17 cellular contexts compared by ENCODE assay signal in genomic region chr16:30664616-30665109, GRCh38. TPM values are rescaled to one million over a fixed set of nuclear protein-coding genes. Genes with fewer than 3 reads are reported as not detected.
DNase-seq lines count a peak whose midpoint lies in the region; ATAC-seq and TF ChIP-seq lines count a peak whose summit lies in the region.
"Had no signal": no experiment of that assay in that cellular context is flagged by ENCODE, and none has a peak within 500 bp of the region (broad histone marks: within the 10 kb centered on the region; RNA-seq: fewer than 3 reads in every experiment).

No MANE protein-coding gene starts in this region.

- H3K27ac ChIP-seq in OCI-LY3 (ENCODE audit: low read length) (no peak overlapping the region), A673 (ENCODE audit: low read depth, low read length, poor library complexity, severe bottlenecking) (no peak overlapping the region)
- H3K27ac ChIP-seq: 22Rv1, KMS-11, Peyer's patch had no signal

- peaks cover 73% of the 10 kb centered on the region for H3K36me3 Mint-ChIP-seq in activated CD4-positive, alpha-beta T cell treated with anti-CD3 and anti-CD28 coated beads, Interleukin-2, amount 10 ng/mL, durations not matched to agents 24 days and 14 days (ENCODE audit: low read depth)
- H3K36me3 Mint-ChIP-seq in stimulated activated memory B cell treated with anti-CD40 and anti-IgM and Interleukin-4, amounts not matched to agents 10 μg/mL and 1 μg/mL and 100 μg/mL, for 72 hours = peaks cover 84% of the 10 kb centered on the region

- POLR2A ChIA-PET in A673 (lab: Charles Lee; ENCODE audit: low non-redundant PET) = no interaction called here

- H3K4me3 ChIP-seq in OCI-LY3 (ENCODE audit: low read length) = no peak overlapping the region
- no peak overlapping the region for H3K4me3 ChIP-seq in A673 (ENCODE audit: low read depth, low read length, poor library complexity, severe bottlenecking)
- H3K4me3 ChIP-seq: GM23338, Peyer's patch had no signal

- CTCF ChIA-PET in A673 (lab: Charles Lee) = no interaction called here

- H3K9ac ChIP-seq in OCI-LY3 (ENCODE audit: low read length) = no peak overlapping the region
- H3K9ac ChIP-seq: KMS-11 had no signal

- H4K20me1 ChIP-seq in OCI-LY3 (ENCODE audit: insufficient read depth, low read length) = peaks cover 60% of the 10 kb centered on the region

- no peaks in the 10 kb centered on the region for H3K27me3 Mint-ChIP-seq in activated CD4-positive, alpha-beta T cell treated with anti-CD3 and anti-CD28 coated beads, Interleukin-2, amount 10 ng/mL, durations not matched to agents 24 days and 14 days
- no peaks in the 10 kb centered on the region for H3K27me3 Mint-ChIP-seq in stimulated activated memory B cell treated with anti-CD40 and anti-IgM and Interleukin-4, amounts not matched to agents 10 μg/mL and 1 μg/mL and 100 μg/mL, for 72 hours
- H3K27me3 Mint-ChIP-seq: B cell had no signal

- H3K4me2 ChIP-seq in OCI-LY3 (ENCODE audit: low read length) = 0 out of 2 replicates have a peak overlapping the region, but pooled peaks have one; percentile 11
- H3K4me2 ChIP-seq: GM23338, KMS-11 had no signal

- H3K27me3 ChIP-seq in OCI-LY3 (ENCODE audit: low read depth, low read length) = no peaks in the 10 kb centered on the region
- no peaks in the 10 kb centered on the region for H3K27me3 ChIP-seq in A673 (replicated peaks; ENCODE audit: insufficient read depth, low read depth, low read length, poor library complexity)
- H3K27me3 ChIP-seq: Peyer's patch had no signal

- no peak overlapping the region for H3K4me3 Mint-ChIP-seq in activated CD4-positive, alpha-beta T cell treated with anti-CD3 and anti-CD28 coated beads, Interleukin-2, amount 10 ng/mL, durations not matched to agents 24 days and 14 days
- H3K4me3 Mint-ChIP-seq in stimulated activated memory B cell treated with anti-CD40 and anti-IgM and Interleukin-4, amounts not matched to agents 10 μg/mL and 1 μg/mL and 100 μg/mL, for 72 hours = no peak overlapping the region
- H3K4me3 Mint-ChIP-seq: B cell, GM23338 had no signal

- intact Hi-C loops in activated CD4-positive, alpha-beta T cell treated with anti-CD3 and anti-CD28 coated beads, Interleukin-2, amount 10 ng/mL, durations not matched to agents 24 days and 14 days (cut with micrococcal nuclease) = no loop called here
- intact Hi-C loops in A673 (cut with micrococcal nuclease; ENCODE audit: unreplicated experiment) = no loop called here

- H3K36me3 ChIP-seq in OCI-LY3 (replicated peaks; ENCODE audit: low read depth, low read length) (peaks cover 81% of the 10 kb centered on the region), A673 (ENCODE audit: insufficient read depth, low read length, poor library complexity, severe bottlenecking) (peaks cover 78% of the 10 kb centered on the region)

- no peak overlapping the region for H2AFZ ChIP-seq in OCI-LY3 (ENCODE audit: low read depth, low read length)
- H2AFZ ChIP-seq: GM23338 had no signal

- no peaks in the 10 kb centered on the region for H3K9me3 Mint-ChIP-seq in activated CD4-positive, alpha-beta T cell treated with anti-CD3 and anti-CD28 coated beads, Interleukin-2, amount 10 ng/mL, durations not matched to agents 24 days and 14 days
- H3K9me3 Mint-ChIP-seq in stimulated activated memory B cell treated with anti-CD40 and anti-IgM and Interleukin-4, amounts not matched to agents 10 μg/mL and 1 μg/mL and 100 μg/mL, for 72 hours = no peaks in the 10 kb centered on the region
- H3K9me3 Mint-ChIP-seq: GM23338 had no signal

- H3K4me1 Mint-ChIP-seq in activated CD4-positive, alpha-beta T cell treated with anti-CD3 and anti-CD28 coated beads, Interleukin-2, amount 10 ng/mL, durations not matched to agents 24 days and 14 days = peaks cover 29% of the 10 kb centered on the region
- H3K4me1 Mint-ChIP-seq in stimulated activated memory B cell treated with anti-CD40 and anti-IgM and Interleukin-4, amounts not matched to agents 10 μg/mL and 1 μg/mL and 100 μg/mL, for 72 hours = peaks cover 45% of the 10 kb centered on the region

- H3K4me1 ChIP-seq in OCI-LY3 (ENCODE audit: low read length) = peaks cover 31% of the 10 kb centered on the region
- H3K4me1 ChIP-seq in A673 (ENCODE audit: insufficient read depth, low read length, poor library complexity, severe bottlenecking) = peaks cover 12% of the 10 kb centered on the region

- DNase-seq in activated CD4-positive, alpha-beta T cell treated with anti-CD3 and anti-CD28 coated beads, Interleukin-2, amount 10 ng/mL, durations not matched to agents 24 days and 14 days = no peak
- no peak for DNase-seq in activated CD4-positive, alpha-beta T cell treated with anti-CD3 and anti-CD28 coated beads for 4 hours
- DNase-seq in epidermal melanocyte (ENCODE audit: insufficient read length, low spot score) = peak; percentile 8
- no peak for DNase-seq in A673 (ENCODE audit: low spot score)
- DNase-seq: DMS153, GDM1, MV-4-11, NCI-H1694 treated with DMSO at 0.1 percent for 48 hours, Peyer's patch had no signal

- TF ChIP-seq CTCF in OCI-LY3 (IDR thresholded peaks at IDR 0.05; ENCODE audit: low read depth, low read length) (no peak), A673 (conservative IDR thresholded peaks at IDR 0.05; ENCODE audit: low read depth, low read length) (no peak)

- H3K27ac Mint-ChIP-seq in activated CD4-positive, alpha-beta T cell treated with anti-CD3 and anti-CD28 coated beads, Interleukin-2, amount 10 ng/mL, durations not matched to agents 24 days and 14 days = peak overlapping the region; percentile 45
- peak overlapping the region; percentile 30 for H3K27ac Mint-ChIP-seq in stimulated activated memory B cell treated with anti-CD40 and anti-IgM and Interleukin-4, amounts not matched to agents 10 μg/mL and 1 μg/mL and 100 μg/mL, for 72 hours
- H3K27ac Mint-ChIP-seq: B cell, GM23338 had no signal

- peaks cover 69% of the 10 kb centered on the region for H3K79me2 ChIP-seq in OCI-LY3 (ENCODE audit: low read length)

- no peaks in the 10 kb centered on the region for H3K9me3 ChIP-seq in OCI-LY3 (ENCODE audit: insufficient read depth, low read length)
- H3K9me3 ChIP-seq in A673 (ENCODE audit: low read depth, low read length, poor library complexity, severe bottlenecking) = no peaks in the 10 kb centered on the region
- H3K9me3 ChIP-seq: Peyer's patch had no signal

- ATAC-seq in stimulated activated memory B cell treated with anti-CD40 and anti-IgM and Interleukin-4, amounts not matched to agents 10 μg/mL and 1 μg/mL and 100 μg/mL, for 72 hours = no peak
- ATAC-seq in SK-N-SH treated with all-trans-retinoic acid at 6 μM for 48 hours = no peak
- ATAC-seq in HG03095 (IDR thresholded peaks at IDR 0.05; ENCODE audit: unreplicated experiment) = no peak
- ATAC-seq: GM23338 had no signal

- no TSS peak for BruUV-seq in A673 (replicated peaks; lab: Mats Ljungman, UMichigan)

TF ChIP-seq in SK-N-SH treated with all-trans-retinoic acid at 6 μM for 48 hours, 23 proteins besides CTCF, POLR2A, EP300 and RAD21 (continues in another document):
- no peak for TF ChIP-seq RARB (CRISPR knock-in tag; IDR thresholded peaks at IDR 0.05)
- no peak for TF ChIP-seq CREB5 (CRISPR knock-in tag; IDR thresholded peaks at IDR 0.05; ENCODE audit: low read depth)
- no peak for TF ChIP-seq GLIS3 (CRISPR knock-in tag; IDR thresholded peaks at IDR 0.05)
- TF ChIP-seq ARNTL (CRISPR knock-in tag; IDR thresholded peaks at IDR 0.05; ENCODE audit: borderline replicate concordance, low read depth) = no peak
- no peak for TF ChIP-seq SNAI2 (CRISPR knock-in tag; IDR thresholded peaks at IDR 0.05)
- TF ChIP-seq ZNF565 (CRISPR knock-in tag; conservative IDR thresholded peaks at IDR 0.05; ENCODE audit: low read depth) = no peak
- TF ChIP-seq PPARA (CRISPR knock-in tag; IDR thresholded peaks at IDR 0.05; ENCODE audit: borderline replicate concordance) = no peak
- TF ChIP-seq ZNF8 (CRISPR knock-in tag; IDR thresholded peaks at IDR 0.05) = no peak
- no peak for TF ChIP-seq TOX (CRISPR knock-in tag; IDR thresholded peaks at IDR 0.05; ENCODE audit: borderline replicate concordance)
- no peak for TF ChIP-seq PATZ1 (CRISPR knock-in tag; IDR thresholded peaks at IDR 0.05; ENCODE audit: borderline replicate concordance)
- TF ChIP-seq ZFP3 (CRISPR knock-in tag; IDR thresholded peaks at IDR 0.05) = no peak

RNA-seq across cellular contexts. Expression of gene FBRS, which starts 6.4 kb away (rescaled TPM):
- total RNA-seq in activated CD4-positive, alpha-beta T cell treated with anti-CD3 and anti-CD28 coated beads, Interleukin-2, amount 10 ng/mL, durations not matched to agents 24 days and 14 days = 121 and 124 TPM in 2 replicates
- 71.2 and 79.9 TPM in 2 replicates for total RNA-seq in A673 (2021)

RNA-seq across cellular contexts. Expression of gene PRR14, which starts 13.9 kb away (rescaled TPM):
- total RNA-seq in activated CD4-positive, alpha-beta T cell treated with anti-CD3 and anti-CD28 coated beads, Interleukin-2, amount 10 ng/mL, durations not matched to agents 24 days and 14 days = 82.2 and 86.7 TPM in 2 replicates
- total RNA-seq in A673 (2021) = 35.7 and 44.6 TPM in 2 replicates

RNA-seq across cellular contexts. Expression of gene SRCAP, which starts 34.3 kb away (rescaled TPM):
- 90.4 and 91.6 TPM in 2 replicates for total RNA-seq in activated CD4-positive, alpha-beta T cell treated with anti-CD3 and anti-CD28 coated beads, Interleukin-2, amount 10 ng/mL, durations not matched to agents 24 days and 14 days
- 86.2 and 104 TPM in 2 replicates for total RNA-seq in A673 (2021)

RNA-seq across cellular contexts. Expression of gene ZNF689, which starts 54.5 kb away (rescaled TPM):
- total RNA-seq in activated CD4-positive, alpha-beta T cell treated with anti-CD3 and anti-CD28 coated beads, Interleukin-2, amount 10 ng/mL, durations not matched to agents 24 days and 14 days = 14.0 and 14.6 TPM in 2 replicates
- total RNA-seq in A673 (2021) = 18.1 and 21.1 TPM in 2 replicates
